In genomic region chr10:88473989-88474883, GRCh38 we compare ENCODE assay signal across 12 cellular contexts.
DNase-seq lines count a peak whose midpoint lies in the region; ATAC-seq, FAIRE-seq and TF ChIP-seq lines count a peak whose summit lies in the region.
"Had no signal": no experiment of that assay in that cellular context is flagged by ENCODE, and none has a peak within 500 bp of the region (broad histone marks: within the 10 kb centered on the region; RNA-seq: fewer than 3 reads in every experiment).

No MANE protein-coding gene starts in this region.

- no peak for TF ChIP-seq POLR2A in breast epithelium (IDR thresholded peaks at IDR 0.05)

- H3K36me3 ChIP-seq in breast epithelium = no peaks in the 10 kb centered on the region

- ATAC-seq in omental fat pad (ENCODE audit: low FRiP score) (peak; percentile 81), HG03280 (IDR thresholded peaks at IDR 0.05; ENCODE audit: unreplicated experiment) (no peak)
- ATAC-seq: activated CD8-positive, alpha-beta T cell treated with anti-CD3 and anti-CD28 coated beads, Interleukin-2, amount 10 ng/mL, durations not matched to agents 7 days and 5 days had no signal

- no peak overlapping the region for H3K4me3 ChIP-seq in breast epithelium
- H3K4me3 ChIP-seq: SK-N-MC had no signal

- H3K4me1 ChIP-seq in breast epithelium = peaks cover 0 to 3% of the 10 kb centered on the region in 2 donors

- FAIRE-seq in frontal cortex (lab: Jason Lieb, UNC) = no peak
- FAIRE-seq: kidney had no signal

- H3K9me3 ChIP-seq in breast epithelium = no peaks in the 10 kb centered on the region

- DNase-seq in DMS79 treated with DMSO at 0.1 percent for 48 hours (lab: John Stamatoyannopoulos, UW) (peak; percentile 38), NCI-H146 treated with DMSO at 0.1 percent for 48 hours (lab: John Stamatoyannopoulos, UW; ENCODE audit: unreplicated experiment) (peak; percentile 69), breast epithelium (ENCODE audit: low spot score in 2 of 2) (peak; percentile 50 to 79), omental fat pad (ENCODE audit: low spot score) (no peak), frontal cortex (ENCODE audit: low spot score in 2 of 2) (no peak), substantia nigra (lab: John Stamatoyannopoulos, UW) (no peak), T-helper 1 cell (no peak)
- DNase-seq: activated CD8-positive, alpha-beta T cell treated with anti-CD3 and anti-CD28 coated beads, Interleukin-2, amount 10 ng/mL, durations not matched to agents 7 days and 5 days; kidney; NCI-H1694 had no signal

- H3K27ac ChIP-seq in breast epithelium (peak overlapping the region; percentile 62 to 85), substantia nigra (ENCODE audit: low read depth, low read length, poor library complexity, severe bottlenecking) (no peak overlapping the region)
- H3K27ac ChIP-seq: SK-N-MC had no signal

- H3K27me3 ChIP-seq in breast epithelium = no peaks in the 10 kb centered on the region

- intact Hi-C loops in breast epithelium (cut with DNase I; ENCODE audit: low total_unique reads) = no loop called here

- TF ChIP-seq CTCF in breast epithelium (IDR thresholded peaks at IDR 0.05) = peak in 1 of 3 donors; percentile 8
- no peak for TF ChIP-seq CTCF in omental fat pad (IDR thresholded peaks at IDR 0.05)

Comparison
In these comparisons a context has a peak if more than half of its experiments do, and no peak if none do; other contexts are left out.
1. DNase-seq: peak in DMS79 treated with DMSO at 0.1 percent for 48 hours (single experiment), NCI-H146 treated with DMSO at 0.1 percent for 48 hours (single experiment) and breast epithelium (2 of 2); none in omental fat pad (single experiment), frontal cortex (0 of 2), substantia nigra (0 of 49) and T-helper 1 cell (0 of 5).